22 cellular contexts compared by ENCODE assay signal in the genomic region with DNA sequence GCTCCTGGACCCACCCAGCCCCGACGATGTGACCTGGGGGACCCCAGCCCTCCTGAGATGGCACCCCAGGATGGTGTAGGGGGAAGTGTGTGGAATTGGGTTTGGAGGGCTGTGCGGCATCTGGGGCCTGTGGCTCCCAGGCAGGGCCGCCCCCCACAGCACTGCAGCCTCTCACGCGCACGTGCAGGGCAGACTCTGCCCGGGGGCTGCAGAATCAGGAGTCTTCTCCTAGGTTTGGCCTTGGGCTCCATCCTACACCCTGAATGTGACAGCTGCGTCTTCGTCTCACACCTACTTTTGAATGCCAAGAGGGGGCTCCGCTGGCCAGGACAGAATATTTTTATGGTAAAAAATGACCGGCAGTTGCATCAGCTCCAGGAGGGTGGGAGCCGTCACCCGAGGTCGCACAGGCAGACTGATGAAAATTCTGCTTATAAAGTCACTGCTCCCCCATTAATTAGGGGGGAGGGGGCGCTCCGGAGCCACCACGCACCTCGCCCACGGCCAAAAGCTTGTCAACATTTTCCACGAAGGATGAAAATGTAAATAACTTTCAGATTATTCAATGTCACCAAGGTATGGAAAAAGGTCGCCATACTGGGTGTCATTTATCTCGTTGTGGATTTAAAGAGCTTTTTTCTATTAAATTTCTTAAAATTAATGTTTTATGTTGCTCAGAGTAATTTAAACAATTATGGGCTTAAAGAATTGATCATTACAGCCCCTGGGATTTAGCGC. TPM values are rescaled to one million over a fixed set of nuclear protein-coding genes. Genes with fewer than 3 reads are reported as not detected.
A peak's percentile ranks its signal among the peaks of the same experiment; 100 is the strongest.
DNase-seq lines count a peak whose midpoint lies in the region; ATAC-seq, FAIRE-seq and TF ChIP-seq lines count a peak whose summit lies in the region.
"Had no signal": no experiment of that assay in that cellular context is flagged by ENCODE, and none has a peak within 500 bp of the region (broad histone marks: within the 10 kb centered on the region; RNA-seq: fewer than 3 reads in every experiment).

No MANE protein-coding gene starts in this region.

- H2AFZ ChIP-seq in OCI-LY7 (ENCODE audit: low read length) (no peak overlapping the region), K562 (ENCODE audit: low read depth, low read length) (no peak overlapping the region), smooth muscle cell (ENCODE audit: low read depth) (no peak overlapping the region)

- no TSS peak for BruUV-seq in OCI-LY7 (replicated peaks; lab: Mats Ljungman, UMichigan)
- no TSS peak for BruUV-seq in K562 (replicated peaks; lab: Mats Ljungman, UMichigan)

- H3K4me2 ChIP-seq in OCI-LY7 (ENCODE audit: low read length) (no peak overlapping the region), K562 (ENCODE audit: insufficient read depth, low read length) (no peak overlapping the region), smooth muscle cell (peak overlapping the region; percentile 74)

- H3K27ac Mint-ChIP-seq in stimulated activated naive CD8-positive, alpha-beta T cell treated with anti-CD3 and anti-CD28 coated beads, Interleukin-15, amount 100 ng/mL, for 72 hours, result peak overlapping the region; percentile 46 to 90
- H3K27ac Mint-ChIP-seq in natural killer cell, result no peak overlapping the region
- no peak overlapping the region for H3K27ac Mint-ChIP-seq in activated CD4-positive, alpha-beta T cell treated with anti-CD3 and anti-CD28 coated beads, Interleukin-2, amount 10 ng/mL, durations not matched to agents 7 days and 5 days
- H3K27ac Mint-ChIP-seq: B cell; CD4-positive, CD25-positive, alpha-beta regulatory T cell; H9 had no signal

- no peaks in the 10 kb centered on the region for H3K36me3 ChIP-seq in OCI-LY7 (ENCODE audit: insufficient read depth, low read length)
- no peaks in the 10 kb centered on the region for H3K36me3 ChIP-seq in K562 (ENCODE audit: control insufficient read depth, insufficient read depth, low read length)
- H3K36me3 ChIP-seq in smooth muscle cell (ENCODE audit: low read depth), result no peaks in the 10 kb centered on the region

- no peaks in the 10 kb centered on the region for H3K36me3 Mint-ChIP-seq in natural killer cell
- H3K36me3 Mint-ChIP-seq in activated CD4-positive, alpha-beta T cell treated with anti-CD3 and anti-CD28 coated beads, Interleukin-2, amount 10 ng/mL, durations not matched to agents 7 days and 5 days (ENCODE audit: low read depth), result no peaks in the 10 kb centered on the region
- H3K36me3 Mint-ChIP-seq: CD4-positive, CD25-positive, alpha-beta regulatory T cell had no signal

- H3K27ac ChIP-seq in OCI-LY7 (ENCODE audit: low read depth, low read length, poor library complexity, severe bottlenecking) (no peak overlapping the region), K562 (ENCODE audit: extremely low read depth, low read depth, low read length) (no peak overlapping the region), smooth muscle cell (ENCODE audit: low read depth) (no peak overlapping the region)

- H3K27me3 Mint-ChIP-seq in stimulated activated naive CD8-positive, alpha-beta T cell treated with anti-CD3 and anti-CD28 coated beads, Interleukin-15, amount 100 ng/mL, for 72 hours, result peaks cover 88% of the 10 kb centered on the region
- peaks cover 20 to 32% of the 10 kb centered on the region in 2 donors for H3K27me3 Mint-ChIP-seq in natural killer cell (ENCODE audit: low read depth in 2 of 2)
- peaks cover 52% of the 10 kb centered on the region for H3K27me3 Mint-ChIP-seq in activated CD4-positive, alpha-beta T cell treated with anti-CD3 and anti-CD28 coated beads, Interleukin-2, amount 10 ng/mL, durations not matched to agents 7 days and 5 days

- H3K79me2 ChIP-seq in OCI-LY7 (ENCODE audit: insufficient read depth, low read depth, low read length), result no peaks in the 10 kb centered on the region
- H3K79me2 ChIP-seq in K562 (ENCODE audit: control insufficient read depth, insufficient read depth, low read length), result no peaks in the 10 kb centered on the region
- H3K79me2 ChIP-seq in smooth muscle cell (ENCODE audit: low read depth), result no peaks in the 10 kb centered on the region

- H3K9me3 ChIP-seq in OCI-LY7 (ENCODE audit: low read length), result no peaks in the 10 kb centered on the region
- H3K9me3 ChIP-seq in K562 (replicated peaks; ENCODE audit: control insufficient read depth, insufficient read depth, low read depth, low read length), result no peaks in the 10 kb centered on the region
- H3K9me3 ChIP-seq in smooth muscle cell (replicated peaks; ENCODE audit: low read depth), result no peaks in the 10 kb centered on the region

- no peak for TF ChIP-seq POLR2A in K562 (conservative IDR thresholded peaks at IDR 0.05)

- peak; percentile 62; the same call in 1 of the 2 replicates for TF ChIP-seq EP300 in K562 (IDR thresholded peaks at IDR 0.05; ENCODE audit: low read length)

- peaks cover 11% of the 10 kb centered on the region for H3K4me1 ChIP-seq in OCI-LY7 (ENCODE audit: insufficient read depth, low read length, poor library complexity, severe bottlenecking)
- peaks cover 28 to 54% of the 10 kb centered on the region in 2 experiments for H3K4me1 ChIP-seq in K562 (replicated peaks in 1 of 2; ENCODE audit: control insufficient read depth in 2 of 2, insufficient read depth in 2 of 2, low read length in 2 of 2)
- peaks cover 10% of the 10 kb centered on the region for H3K4me1 ChIP-seq in smooth muscle cell (ENCODE audit: low read depth)

- intact Hi-C loops in OCI-LY7 (cut with micrococcal nuclease; ENCODE audit: unreplicated experiment) (no loop called here), K562 (cut with micrococcal nuclease) (loop anchor here (2.0 kb wide), 1 partner anchor 15 kb away; no protein-coding TSS in a partner anchor), natural killer cell (cut with micrococcal nuclease) (no loop called here)

- no peak for DNase-seq in stimulated activated naive CD8-positive, alpha-beta T cell treated with anti-CD3 and anti-CD28 coated beads, Interleukin-15, amount 100 ng/mL, for 72 hours
- no peak for DNase-seq in stimulated activated naive CD8-positive, alpha-beta T cell treated with anti-CD3 and anti-CD28 coated beads, Interleukin-15, Interleukin-2, amounts not matched to agents 100 U/mL and 50 U/mL, for 24 hours
- DNase-seq in OCI-LY7 (ENCODE audit: low spot score), result peak; percentile 22
- DNase-seq in K562 (ENCODE audit: extremely low read depth in 1 of 4, low spot score in 3 of 4), result peak in 3 of 4 experiments; percentile 19 to 56 (median 53)
- DNase-seq in smooth muscle cell (lab: John Stamatoyannopoulos, UW; ENCODE audit: unreplicated experiment), result no peak
- no peak for DNase-seq in natural killer cell
- DNase-seq in activated CD4-positive, alpha-beta T cell treated with anti-CD3 and anti-CD28 coated beads, Interleukin-2, amount 10 ng/mL, durations not matched to agents 7 days and 5 days, result no peak
- DNase-seq: CD4-positive, CD25-positive, alpha-beta regulatory T cell; EL; H9; KBM-7; NCI-H1092; NCI-H1436; NCI-H187 treated with DMSO at 0.1 percent for 48 hours; NCI-H510A; NK-92 treated with Interleukin-12 subunit alpha and Interleukin-12 subunit beta, amount 100 ng/mL, for 24 hours; RPMI8226; SIG-M5 had no signal

- no peaks in the 10 kb centered on the region for H3K9me1 ChIP-seq in K562 (ENCODE audit: control insufficient read depth, insufficient read depth, low read length)

- peaks cover 2 to 30% of the 10 kb centered on the region in 2 experiments; a peak in 4 of 5 replicates for H3K27me3 ChIP-seq in K562 (ENCODE audit: control insufficient read depth in 2 of 2, insufficient read depth in 2 of 2, low read length in 2 of 2)
- H3K27me3 ChIP-seq in smooth muscle cell (ENCODE audit: low read depth), result peaks cover 74% of the 10 kb centered on the region

- no peak overlapping the region for H3K4me3 ChIP-seq in OCI-LY7 (ENCODE audit: low read depth, low read length, poor library complexity, severe bottlenecking)
- H3K4me3 ChIP-seq in K562, result no peak overlapping the region
- no peak overlapping the region for H3K4me3 ChIP-seq in smooth muscle cell

- no peaks in the 10 kb centered on the region for H3K9me2 ChIP-seq in OCI-LY7 (ENCODE audit: insufficient read depth, low read length)

- H3F3A ChIP-seq in smooth muscle cell (ENCODE audit: low read depth), result no peaks in the 10 kb centered on the region

- TF ChIP-seq RAD21 in K562 (CRISPR knock-in tag; conservative IDR thresholded peaks at IDR 0.05 in 1 of 2, IDR thresholded peaks at IDR 0.05 in 1 of 2), result peak; percentile 39 to 54

- peak overlapping the region in 1 of 2 experiments; percentile 3; a peak in 1 of 4 replicates for H3K9ac ChIP-seq in K562 (ENCODE audit: insufficient read depth in 1 of 2, low read depth in 2 of 2, low read length in 2 of 2)
- H3K9ac ChIP-seq in smooth muscle cell (ENCODE audit: low read depth), result no peak overlapping the region

- H3K4me1 Mint-ChIP-seq in stimulated activated naive CD8-positive, alpha-beta T cell treated with anti-CD3 and anti-CD28 coated beads, Interleukin-15, amount 100 ng/mL, for 72 hours, result peaks cover 15% of the 10 kb centered on the region
- H3K4me1 Mint-ChIP-seq in natural killer cell, result no peaks in the 10 kb centered on the region
- H3K4me1 Mint-ChIP-seq in activated CD4-positive, alpha-beta T cell treated with anti-CD3 and anti-CD28 coated beads, Interleukin-2, amount 10 ng/mL, durations not matched to agents 7 days and 5 days, result no peaks in the 10 kb centered on the region

- FAIRE-seq in K562 (lab: Jason Lieb, UNC), result no peak

- in situ Hi-C loops in K562 (cut with MboI), result no loop called here

- H3K4me3 Mint-ChIP-seq in stimulated activated naive CD8-positive, alpha-beta T cell treated with anti-CD3 and anti-CD28 coated beads, Interleukin-15, amount 100 ng/mL, for 72 hours, result peak overlapping the region in 1 of 2 donors; percentile 29
- H3K4me3 Mint-ChIP-seq in natural killer cell, result no peak overlapping the region
- H3K4me3 Mint-ChIP-seq in activated CD4-positive, alpha-beta T cell treated with anti-CD3 and anti-CD28 coated beads, Interleukin-2, amount 10 ng/mL, durations not matched to agents 7 days and 5 days, result no peak overlapping the region
- H3K4me3 Mint-ChIP-seq: B cell; CD4-positive, CD25-positive, alpha-beta regulatory T cell had no signal

- TF ChIP-seq CTCF in OCI-LY7 (conservative IDR thresholded peaks at IDR 0.05; ENCODE audit: low read length), result 0 out of 2 replicates have a peak, but pooled peaks have one; percentile 14
- TF ChIP-seq CTCF in K562 (IDR thresholded peaks at IDR 0.05 in 2 of 3, conservative IDR thresholded peaks at IDR 0.05 in 1 of 3; ENCODE audit: insufficient read depth in 2 of 3, low read depth in 1 of 3, low read length in 3 of 3), result no peak
- no peak for TF ChIP-seq CTCF in smooth muscle cell (IDR thresholded peaks at IDR 0.05; ENCODE audit: borderline replicate concordance, insufficient read depth, poor library complexity, severe bottlenecking)
- no peak for TF ChIP-seq CTCF in natural killer cell (IDR thresholded peaks at IDR 0.05)

- ATAC-seq in stimulated activated naive CD8-positive, alpha-beta T cell treated with anti-CD3 and anti-CD28 coated beads, Interleukin-15, amount 100 ng/mL, for 72 hours, result peak; percentile 13
- ATAC-seq in stimulated activated naive CD8-positive, alpha-beta T cell treated with anti-CD3 and anti-CD28 coated beads, Interleukin-15, Interleukin-2, amounts not matched to agents 100 U/mL and 50 U/mL, for 24 hours, result no peak
- ATAC-seq in K562 (peak; percentile 64), natural killer cell (no peak), esophagus mucosa (no peak)
- ATAC-seq: SK-N-SH treated with all-trans-retinoic acid at 6 μM for 48 hours had no signal

- CTCF ChIA-PET in OCI-LY7 (lab: Charles Lee; ENCODE audit: unreplicated experiment) (no interaction called here), K562 (lab: Yijun Ruan, JAX; ENCODE audit: low intra/inter-chr PET ratio) (no interaction called here)
- CTCF ChIA-PET in activated CD4-positive, alpha-beta T cell treated with anti-CD3 and anti-CD28 coated beads, Interleukin-2, amount 10 ng/mL, durations not matched to agents 7 days and 5 days (lab: Charles Lee), result no interaction called here

- H3K9me3 Mint-ChIP-seq in stimulated activated naive CD8-positive, alpha-beta T cell treated with anti-CD3 and anti-CD28 coated beads, Interleukin-15, amount 100 ng/mL, for 72 hours, result no peaks in the 10 kb centered on the region
- H3K9me3 Mint-ChIP-seq in natural killer cell, result no peaks in the 10 kb centered on the region
- no peaks in the 10 kb centered on the region for H3K9me3 Mint-ChIP-seq in activated CD4-positive, alpha-beta T cell treated with anti-CD3 and anti-CD28 coated beads, Interleukin-2, amount 10 ng/mL, durations not matched to agents 7 days and 5 days
- H3K9me3 Mint-ChIP-seq: H9 had no signal

- 24% methylated on average over 21 of the region's 24 CpGs for WGBS in K562 (ENCODE audit: insufficient coverage, low coverage, missing lambda C conversion rate)
- WGBS in smooth muscle cell (ENCODE audit: low lambda C conversion rate), result 60% methylated on average over 24 of the region's 24 CpGs

- POLR2A ChIA-PET in OCI-LY7 (lab: Charles Lee) (no interaction called here), K562 (lab: Yijun Ruan, JAX) (interaction anchor here (0.6 to 1.3 kb wide), 2 partner anchors 14 to 40 kb away, joined by 3 to 5 read pairs; no protein-coding TSS in a partner anchor)
- POLR2A ChIA-PET in activated CD4-positive, alpha-beta T cell treated with anti-CD3 and anti-CD28 coated beads, Interleukin-2, amount 10 ng/mL, durations not matched to agents 7 days and 5 days (lab: Charles Lee), result no interaction called here

- H4K20me1 ChIP-seq in OCI-LY7 (ENCODE audit: insufficient read depth, low read length) (no peaks in the 10 kb centered on the region), K562 (replicated peaks; ENCODE audit: control insufficient read depth, insufficient read depth, low read length) (no peaks in the 10 kb centered on the region; the same call in 1 of the 2 replicates), smooth muscle cell (ENCODE audit: low read depth) (no peaks in the 10 kb centered on the region)

RNA-seq across cellular contexts. Expression of a gene that starts 13.2 kb away (rescaled TPM):
- not detected in 2 replicates for total RNA-seq in OCI-LY7 (2014; rRNA removed; shearing (Covaris generic))
- 0.15 TPM in 1 of 2 replicates, not detected in the other for total RNA-seq in OCI-LY7 (2022)
- 0.09 TPM in 1 of 2 replicates, not detected in the other for total RNA-seq in K562 (2011; cell fraction: chromatin; rRNA removed; ENCODE audit: low replicate concordance)
- not detected in 2 replicates for total RNA-seq in K562 (2011; cell fraction: nucleolus; rRNA removed)
- not detected in 2 replicates for total RNA-seq in K562 (2011; cell fraction: nucleoplasm; rRNA removed)
- not detected in 2 replicates for total RNA-seq in K562 (2014; rRNA removed)
- not detected in 2 replicates for total RNA-seq in K562 (2014; rRNA removed; fragmentation: Illumina TruSeq; extraction: Trizol)
- not detected in 2 replicates for total RNA-seq in K562 (2015; rRNA removed; fragmentation: Illumina TruSeq; extraction: Trizol)
- 0.09 TPM in 1 of 2 replicates, not detected in the other for total RNA-seq in K562 (2021)
- not detected in 2 replicates for polyA plus RNA-seq in K562 (2011; rRNA removed)
- not detected in 2 replicates for polyA plus RNA-seq in K562 (2011; cell fraction: cytosol; rRNA removed)
- polyA plus RNA-seq in K562 (2011; cell fraction: nucleus; rRNA removed), result 0.04 TPM in 1 of 2 replicates, not detected in the other
- 0.91 TPM in 1 of 2 replicates, not detected in the other for polyA plus RNA-seq in K562 (2012)
- polyA plus RNA-seq in K562 (2014; fragmentation: Illumina TruSeq; extraction: Trizol), result not detected in 2 replicates
- not detected for polyA plus RNA-seq in K562 (2014; fragmentation: Nextera tagmentation; extraction: Ambion mirVana)
- not detected in 2 replicates for polyA plus RNA-seq in K562 (2014; rRNA removed)
- polyA minus RNA-seq in K562 (2011; rRNA and poly(A)+ RNA removed), result not detected in 2 replicates
- polyA minus RNA-seq in K562 (2011; cell fraction: cytosol; rRNA and poly(A)+ RNA removed), result not detected in 2 replicates
- polyA minus RNA-seq in K562 (2011; cell fraction: nucleus; rRNA and poly(A)+ RNA removed), result not detected in 2 replicates
- not detected in 2 replicates for total RNA-seq in smooth muscle cell
- not detected in 2 replicates for polyA plus RNA-seq in smooth muscle cell
- under 1 TPM in 1 of 3 donors, not detected in 2; 0.38 TPM for total RNA-seq in natural killer cell
- total RNA-seq in activated CD4-positive, alpha-beta T cell treated with anti-CD3 and anti-CD28 coated beads, Interleukin-2, amount 10 ng/mL, durations not matched to agents 7 days and 5 days, result not detected
- total RNA-seq in esophagus mucosa, result 0.08 TPM
- total RNA-seq: A172; CD4-positive, CD25-positive, alpha-beta regulatory T cell; H9 had no signal
- polyA plus RNA-seq: CD4-positive, CD25-positive, alpha-beta regulatory T cell had no signal

RNA-seq across cellular contexts. Expression of a gene that starts 53.9 kb away (rescaled TPM):
- total RNA-seq in OCI-LY7 (2014; rRNA removed; shearing (Covaris generic)), result 47.8 and 50.0 TPM in 2 replicates
- total RNA-seq in OCI-LY7 (2022), result 57.5 and 57.9 TPM in 2 replicates
- 50.6 and 63.4 TPM in 2 replicates for total RNA-seq in K562 (2011; cell fraction: chromatin; rRNA removed; ENCODE audit: low replicate concordance)
- total RNA-seq in K562 (2011; cell fraction: nucleolus; rRNA removed), result 45.7 and 46.1 TPM in 2 replicates
- 35.5 and 45.4 TPM in 2 replicates for total RNA-seq in K562 (2011; cell fraction: nucleoplasm; rRNA removed)
- 12.7 and 15.0 TPM in 2 replicates for total RNA-seq in K562 (2014; rRNA removed)
- 9.7 and 10.5 TPM in 2 replicates for total RNA-seq in K562 (2014; rRNA removed; fragmentation: Illumina TruSeq; extraction: Trizol)
- total RNA-seq in K562 (2015; rRNA removed; fragmentation: Illumina TruSeq; extraction: Trizol), result 11.7 and 12.2 TPM in 2 replicates
- total RNA-seq in K562 (2021), result 22.3 and 23.7 TPM in 2 replicates
- 13.5 and 21.5 TPM in 2 replicates for polyA plus RNA-seq in K562 (2011; rRNA removed)
- 7.9 and 11.0 TPM in 2 replicates for polyA plus RNA-seq in K562 (2011; cell fraction: cytosol; rRNA removed)
- polyA plus RNA-seq in K562 (2011; cell fraction: nucleus; rRNA removed), result 97.5 and 103 TPM in 2 replicates
- polyA plus RNA-seq in K562 (2012), result 14.6 and 32.6 TPM in 2 replicates
- 16.1 and 17.4 TPM in 2 replicates for polyA plus RNA-seq in K562 (2014; fragmentation: Illumina TruSeq; extraction: Trizol)
- polyA plus RNA-seq in K562 (2014; fragmentation: Nextera tagmentation; extraction: Ambion mirVana), result under 1 TPM; 0.51 to 0.91 TPM
- 23.6 and 24.2 TPM in 2 replicates for polyA plus RNA-seq in K562 (2014; rRNA removed)
- 9.3 and 10.2 TPM in 2 replicates for polyA minus RNA-seq in K562 (2011; rRNA and poly(A)+ RNA removed)
- polyA minus RNA-seq in K562 (2011; cell fraction: cytosol; rRNA and poly(A)+ RNA removed), result 5.9 and 7.6 TPM in 2 replicates
- polyA minus RNA-seq in K562 (2011; cell fraction: nucleus; rRNA and poly(A)+ RNA removed), result 17.8 and 19.0 TPM in 2 replicates
- 8.7 TPM in 2 replicates for total RNA-seq in smooth muscle cell
- 1.9 and 2.5 TPM in 2 replicates for polyA plus RNA-seq in smooth muscle cell
- total RNA-seq in natural killer cell, result 10 to 100 TPM; 10.8 to 16.7 (median 16.6) TPM
- total RNA-seq in activated CD4-positive, alpha-beta T cell treated with anti-CD3 and anti-CD28 coated beads, Interleukin-2, amount 10 ng/mL, durations not matched to agents 7 days and 5 days, result 10 to 100 TPM; 13.7 to 14.0 TPM
- total RNA-seq in esophagus mucosa, result 3.0 TPM

Comparison
In these comparisons a context has a peak if more than half of its experiments do, and no peak if none do; other contexts are left out.
1. ATAC-seq: peak in stimulated activated naive CD8-positive, alpha-beta T cell treated with anti-CD3 and anti-CD28 coated beads, Interleukin-15, amount 100 ng/mL, for 72 hours (single experiment) and K562 (single experiment); none in stimulated activated naive CD8-positive, alpha-beta T cell treated with anti-CD3 and anti-CD28 coated beads, Interleukin-15, Interleukin-2, amounts not matched to agents 100 U/mL and 50 U/mL, for 24 hours (single experiment), natural killer cell (0 of 3) and esophagus mucosa (single experiment).
2. DNase-seq: peak in OCI-LY7 (single experiment) and K562 (3 of 4); none in stimulated activated naive CD8-positive, alpha-beta T cell treated with anti-CD3 and anti-CD28 coated beads, Interleukin-15, amount 100 ng/mL, for 72 hours (0 of 2), stimulated activated naive CD8-positive, alpha-beta T cell treated with anti-CD3 and anti-CD28 coated beads, Interleukin-15, Interleukin-2, amounts not matched to agents 100 U/mL and 50 U/mL, for 24 hours (single experiment), smooth muscle cell (single experiment), natural killer cell (single experiment) and activated CD4-positive, alpha-beta T cell treated with anti-CD3 and anti-CD28 coated beads, Interleukin-2, amount 10 ng/mL, durations not matched to agents 7 days and 5 days (single experiment).
3. H3K27ac Mint-ChIP-seq: peak in stimulated activated naive CD8-positive, alpha-beta T cell treated with anti-CD3 and anti-CD28 coated beads, Interleukin-15, amount 100 ng/mL, for 72 hours (2 of 2); none in natural killer cell (0 of 2) and activated CD4-positive, alpha-beta T cell treated with anti-CD3 and anti-CD28 coated beads, Interleukin-2, amount 10 ng/mL, durations not matched to agents 7 days and 5 days (single experiment).